In genomic region chr16:80199614-80200013, GRCh38 we compare ENCODE assay signal across 21 cellular contexts.
A peak's percentile ranks its signal among the peaks of the same experiment; 100 is the strongest.
DNase-seq lines count a peak whose midpoint lies in the region; ATAC-seq, FAIRE-seq and TF ChIP-seq lines count a peak whose summit lies in the region.
"Had no signal": no experiment of that assay in that cellular context is flagged by ENCODE, and none has a peak within 500 bp of the region (broad histone marks: within the 10 kb centered on the region; RNA-seq: fewer than 3 reads in every experiment).

No MANE protein-coding gene starts in this region.

- no peak overlapping the region for H3K23ac ChIP-seq in IMR-90 (ENCODE audit: low read depth, low read length)
- no peak overlapping the region for H3K23ac ChIP-seq in mesenchymal stem cell (ENCODE audit: low read length in 2 of 2)

- TF ChIP-seq RAD21 in HepG2 (CRISPR knock-in tag; IDR thresholded peaks at IDR 0.05) (no peak), IMR-90 (IDR thresholded peaks at IDR 0.05; ENCODE audit: low read length) (no peak)

- H3K4me2 ChIP-seq in HepG2 (ENCODE audit: low read depth, low read length) (no peak overlapping the region), IMR-90 (ENCODE audit: low read depth, low read length) (no peak overlapping the region), mesenchymal stem cell (ENCODE audit: low read length, poor library complexity, severe bottlenecking) (no peak overlapping the region)
- H3K4me2 ChIP-seq: BLaER1 had no signal

- H2AK9ac ChIP-seq in IMR-90 (replicated peaks; ENCODE audit: low read depth, low read length, poor library complexity), result no peak overlapping the region

- no peak overlapping the region for H2BK12ac ChIP-seq in mesenchymal stem cell (ENCODE audit: low read length in 2 of 2)

- H3K18ac ChIP-seq in IMR-90 (ENCODE audit: low read depth, low read length) (no peak overlapping the region), mesenchymal stem cell (ENCODE audit: low read depth in 1 of 2, low read length in 2 of 2) (no peak overlapping the region)

- intact Hi-C loops in HepG2 (cut with micrococcal nuclease; ENCODE audit: unreplicated experiment), result no loop called here
- intact Hi-C loops in right lobe of liver (cut with DNase I), result loop anchor here in 1 of 2 donors (10.0 kb wide), 1 partner anchor 55 kb away; no protein-coding TSS in a partner anchor
- intact Hi-C loops in IMR-90 (cut with micrococcal nuclease), result loop anchor here (10.0 kb wide), 1 partner anchor 105 kb away; no protein-coding TSS in a partner anchor

- no peak overlapping the region for H2BK20ac ChIP-seq in IMR-90 (ENCODE audit: low read depth, low read length)

- CTCF ChIA-PET in HepG2 (lab: Yijun Ruan, JAX; ENCODE audit: low intra/inter-chr PET ratio, low total read pairs), result no interaction called here
- CTCF ChIA-PET in IMR-90 (lab: Yijun Ruan, JAX), result no interaction called here

- H3K79me1 ChIP-seq in IMR-90 (ENCODE audit: low read depth in 1 of 2, low read length in 2 of 2), result no peaks in the 10 kb centered on the region
- H3K79me1 ChIP-seq in mesenchymal stem cell (replicated peaks; ENCODE audit: low read length, poor library complexity, severe bottlenecking), result no peaks in the 10 kb centered on the region

- no peaks in the 10 kb centered on the region for H3K79me2 ChIP-seq in HepG2 (ENCODE audit: insufficient read depth, low read length)

- ATAC-seq in HepG2 (no peak), right lobe of liver (no peak), IMR-90 (ENCODE audit: low read depth) (no peak)

- H2BK15ac ChIP-seq in IMR-90 (ENCODE audit: low read depth, low read length) (no peak overlapping the region; the same call in 2 of the 3 replicates), mesenchymal stem cell (ENCODE audit: low read depth, poor library complexity, severe bottlenecking) (no peak overlapping the region)

- TF ChIP-seq POLR2A in HepG2 (IDR thresholded peaks at IDR 0.05; ENCODE audit: insufficient read depth in 1 of 2, low read depth in 2 of 2, low read length in 2 of 2), result no peak
- no peak for TF ChIP-seq POLR2A in right lobe of liver (IDR thresholded peaks at IDR 0.05)
- TF ChIP-seq POLR2A in IMR-90 (IDR thresholded peaks at IDR 0.05; ENCODE audit: low read depth, low read length), result no peak

- no peak overlapping the region for H3K14ac ChIP-seq in IMR-90 (replicated peaks; ENCODE audit: low read depth, low read length)
- no peak overlapping the region for H3K14ac ChIP-seq in mesenchymal stem cell (ENCODE audit: low read length in 2 of 2)

- H3K9ac ChIP-seq in HepG2 (ENCODE audit: insufficient read depth, low read depth, low read length), result no peak overlapping the region
- H3K9ac ChIP-seq in IMR-90 (ENCODE audit: low read depth, low read length), result no peak overlapping the region
- H3K9ac ChIP-seq in mesenchymal stem cell (ENCODE audit: low read length), result no peak overlapping the region
- H3K9ac ChIP-seq: BLaER1 had no signal

- 64% methylated on average over 3 of the region's 3 CpGs for WGBS in HepG2 (ENCODE audit: low lambda C conversion rate)
- WGBS in right lobe of liver (ENCODE audit: insufficient coverage, low coverage, low lambda C conversion rate, missing lambda C conversion rate), result 84% methylated on average over 2 of the region's 3 CpGs
- WGBS in IMR-90 (ENCODE audit: extremely low coverage in 2 of 2, insufficient read length in 1 of 2), 2 experiments, result no CpG with 5 or more reads among the region's 3 CpGs
- 100% methylated on average over 1 of the region's 3 CpGs for WGBS in mesenchymal stem cell

- H4K20me1 ChIP-seq in HepG2 (ENCODE audit: insufficient read depth, low read length) (no peaks in the 10 kb centered on the region), IMR-90 (ENCODE audit: insufficient read depth, low read length) (no peaks in the 10 kb centered on the region)
- H4K20me1 ChIP-seq: BLaER1 had no signal

- H4K8ac ChIP-seq in IMR-90 (ENCODE audit: low read depth in 2 of 2, low read length in 2 of 2) (no peak overlapping the region), mesenchymal stem cell (ENCODE audit: low read length) (no peak overlapping the region)

- POLR2A ChIA-PET in HepG2 (lab: Yijun Ruan, JAX) (interaction anchor here (2.0 kb wide), 1 partner anchor 66 kb away, joined by 9 read pairs; no protein-coding TSS in a partner anchor), IMR-90 (lab: Charles Lee; ENCODE audit: unreplicated experiment) (no interaction called here)

- no peak overlapping the region for H2BK120ac ChIP-seq in IMR-90 (ENCODE audit: low read depth, low read length)
- no peak overlapping the region for H2BK120ac ChIP-seq in mesenchymal stem cell (ENCODE audit: low read depth, low read length)

- no TSS peak for BruUV-seq in HepG2 (replicated peaks; lab: Mats Ljungman, UMichigan)
- BruUV-seq in IMR-90 (replicated peaks; lab: Mats Ljungman, UMichigan), result no TSS peak

- no peak for TF ChIP-seq CTCF in HepG2 (CRISPR knock-in tag; IDR thresholded peaks at IDR 0.05)
- no peak for TF ChIP-seq CTCF in right lobe of liver (IDR thresholded peaks at IDR 0.05)
- TF ChIP-seq CTCF in IMR-90 (conservative IDR thresholded peaks at IDR 0.05; ENCODE audit: low read depth, low read length), result no peak
- TF ChIP-seq CTCF in foreskin fibroblast (IDR thresholded peaks at IDR 0.05; ENCODE audit: low read depth, low read length), result no peak

- no peaks in the 10 kb centered on the region for H3K36me3 ChIP-seq in HepG2 (replicated peaks in 1 of 2; ENCODE audit: control insufficient read depth in 1 of 2, insufficient read depth in 2 of 2, low read length in 2 of 2)
- H3K36me3 ChIP-seq in right lobe of liver, result peaks cover 0 to 2% (median 0%) of the 10 kb centered on the region in 4 donors
- H3K36me3 ChIP-seq in IMR-90 (ENCODE audit: control insufficient read depth, insufficient read depth, low read length), result no peaks in the 10 kb centered on the region
- H3K36me3 ChIP-seq in mesenchymal stem cell (ENCODE audit: control insufficient read depth in 1 of 2, insufficient read depth in 2 of 2, low read depth in 1 of 2, low read length in 2 of 2), result no peaks in the 10 kb centered on the region
- H3K36me3 ChIP-seq: BE2C, BLaER1 had no signal

- dilution Hi-C loops in IMR-90 (cut with HindIII; ENCODE audit: low sequenced_read_pairs, unreplicated experiment), result no loop called here

- H4K91ac ChIP-seq in IMR-90 (ENCODE audit: insufficient read depth, low read depth, low read length) (no peak overlapping the region), mesenchymal stem cell (ENCODE audit: low read length) (no peak overlapping the region)

- no peak overlapping the region for H3K56ac ChIP-seq in IMR-90 (ENCODE audit: extremely low read depth, insufficient read depth, low read length)

- H4K5ac ChIP-seq in IMR-90 (ENCODE audit: low read depth, low read length), result no peak overlapping the region

- H3K9me1 ChIP-seq in IMR-90 (ENCODE audit: insufficient read depth, low read length), result peaks cover 9% of the 10 kb centered on the region; the same call in 1 of the 2 replicates

- DNase-seq in HepG2 (ENCODE audit: low spot score), result no peak
- DNase-seq in right lobe of liver, result no peak
- DNase-seq in IMR-90, result no peak
- no peak for DNase-seq in epithelial cell of prostate (ENCODE audit: low read depth, low spot score)
- DNase-seq in mesenchymal stem cell, result no peak
- no peak for DNase-seq in ACHN
- DNase-seq in foreskin fibroblast, result no peak
- DNase-seq in SHP77 treated with DMSO at 0.1 percent for 48 hours (lab: John Stamatoyannopoulos, UW), result no peak
- DNase-seq: 8988T; BE2C; C1 segment of cervical spinal cord; CD4-positive, alpha-beta memory T cell; CD4-positive, CD25-positive, alpha-beta regulatory T cell; CD8-positive, alpha-beta memory T cell; COR-L47; GF-D8 had no signal

- H3K9me3 ChIP-seq in HepG2 (ENCODE audit: low read length) (no peaks in the 10 kb centered on the region), right lobe of liver (no peaks in the 10 kb centered on the region), IMR-90 (ENCODE audit: control insufficient read depth, insufficient read depth, low read length) (no peaks in the 10 kb centered on the region), mesenchymal stem cell (ENCODE audit: control insufficient read depth, low read length) (no peaks in the 10 kb centered on the region)
- H3K9me3 ChIP-seq: BE2C, BLaER1 had no signal

- H3K27ac ChIP-seq in HepG2 (ENCODE audit: extremely low read length, insufficient read depth, low read length) (no peak overlapping the region), right lobe of liver (no peak overlapping the region), IMR-90 (ENCODE audit: insufficient read depth, low read length) (no peak overlapping the region), epithelial cell of prostate (peak overlapping the region; percentile 39), mesenchymal stem cell (ENCODE audit: low read length, poor library complexity, severe bottlenecking) (no peak overlapping the region)
- H3K27ac ChIP-seq: BLaER1 had no signal

- H3K4ac ChIP-seq in IMR-90 (ENCODE audit: low read depth, low read length), result no peak overlapping the region
- H3K4ac ChIP-seq in mesenchymal stem cell (ENCODE audit: low read depth in 1 of 2, low read length in 2 of 2), result no peak overlapping the region

- H2AFZ ChIP-seq in HepG2 (ENCODE audit: low read length) (no peak overlapping the region), IMR-90 (replicated peaks; ENCODE audit: low read length, poor library complexity) (no peak overlapping the region), mesenchymal stem cell (ENCODE audit: low read depth, low read length) (no peak overlapping the region)

- TF ChIP-seq EP300 in HepG2 (IDR thresholded peaks at IDR 0.05; ENCODE audit: low read depth in 2 of 2, low read length in 2 of 2) (no peak), HepG2 (CRISPR knock-in tag; IDR thresholded peaks at IDR 0.05; ENCODE audit: borderline replicate concordance) (no peak)

- H3K4me1 ChIP-seq in HepG2 (ENCODE audit: insufficient read depth, low read length) (peaks cover 18% of the 10 kb centered on the region), right lobe of liver (no peaks in the 10 kb centered on the region), IMR-90 (ENCODE audit: control insufficient read depth, insufficient read depth, low read length) (peaks cover 6% of the 10 kb centered on the region), mesenchymal stem cell (ENCODE audit: control insufficient read depth, insufficient read depth, low read depth, low read length) (no peaks in the 10 kb centered on the region)
- H3K4me1 ChIP-seq: BE2C, BLaER1 had no signal

- H3K4me3 ChIP-seq in HepG2 (replicated peaks in 1 of 3; ENCODE audit: insufficient read depth in 1 of 3, low read depth in 2 of 3, low read length in 3 of 3), result no peak overlapping the region
- H3K4me3 ChIP-seq in right lobe of liver, result no peak overlapping the region
- H3K4me3 ChIP-seq in IMR-90 (ENCODE audit: insufficient read depth, low read depth, low read length), result no peak overlapping the region
- no peak overlapping the region for H3K4me3 ChIP-seq in mesenchymal stem cell (ENCODE audit: insufficient read depth in 1 of 2, low read depth in 1 of 2, low read length in 2 of 2)
- no peak overlapping the region for H3K4me3 ChIP-seq in foreskin fibroblast (ENCODE audit: low read depth in 1 of 2, low read length in 2 of 2)
- H3K4me3 ChIP-seq: BLaER1 had no signal

- no peak for FAIRE-seq in HepG2 (lab: Jason Lieb, UNC)
- FAIRE-seq: A204.1, G401.6, GM12891, GM19239 had no signal

- H3K27me3 ChIP-seq in HepG2 (ENCODE audit: control insufficient read depth in 1 of 2, insufficient read depth in 2 of 2, low read length in 2 of 2) (no peaks in the 10 kb centered on the region), right lobe of liver (no peaks in the 10 kb centered on the region), IMR-90 (ENCODE audit: control insufficient read depth, insufficient read depth, low read length) (no peaks in the 10 kb centered on the region), mesenchymal stem cell (ENCODE audit: control insufficient read depth in 1 of 2, insufficient read depth in 1 of 2, low read length in 2 of 2) (no peaks in the 10 kb centered on the region)
- H3K27me3 ChIP-seq: BE2C, BLaER1 had no signal

- H2BK5ac ChIP-seq in IMR-90 (ENCODE audit: low read depth, low read length, poor library complexity, severe bottlenecking) (no peak overlapping the region), mesenchymal stem cell (ENCODE audit: low read depth, low read length, poor library complexity, severe bottlenecking) (no peak overlapping the region)

- H2AK5ac ChIP-seq in IMR-90 (ENCODE audit: low read depth, low read length) (no peak overlapping the region), mesenchymal stem cell (ENCODE audit: low read length, severe bottlenecking) (peak overlapping the region; percentile 54)

- in situ Hi-C loops in HepG2 (cut with HindIII; ENCODE audit: extremely low pct_ligation_motif_present, low pct_unique_long_range_greater_than_20kb) (no loop called here), IMR-90 (cut with MboI; ENCODE audit: low sequenced_read_pairs) (loop anchor here (25.0 kb wide), 1 partner anchor 1538 kb away; no protein-coding TSS in a partner anchor), ACHN (cut with HindIII; ENCODE audit: low pct_ligation_motif_present, low pct_unique_long_range_greater_than_20kb, low sequenced_read_pairs) (no loop called here)
